In genomic region chr2:164621761-164622105, GRCh38 we compare ENCODE assay signal across 8 cellular contexts. TPM values are rescaled to one million over a fixed set of nuclear protein-coding genes. Genes with fewer than 3 reads are reported as not detected.
DNase-seq lines count a peak whose midpoint lies in the region; TF ChIP-seq lines count a peak whose summit lies in the region.

No MANE protein-coding gene starts in this region.

- peaks cover 3% of the 10 kb centered on the region for H3K36me3 Mint-ChIP-seq in activated naive CD4-positive, alpha-beta T cell treated with anti-CD3 and anti-CD28 coated beads for 36 hours (ENCODE audit: low read depth)

- intact Hi-C loops in prostate gland (cut with DNase I) = no loop called here
- intact Hi-C loops in activated naive CD4-positive, alpha-beta T cell treated with anti-CD3 and anti-CD28 coated beads for 36 hours (cut with micrococcal nuclease) = no loop called here

- H3K4me3 ChIP-seq in fibroblast of villous mesenchyme (ENCODE audit: low read depth, low read length) = peak overlapping the region; percentile 17
- peak overlapping the region; percentile 47 to 61 for H3K4me3 ChIP-seq in prostate gland

- no peaks in the 10 kb centered on the region for H3K9me3 Mint-ChIP-seq in activated naive CD4-positive, alpha-beta T cell treated with anti-CD3 and anti-CD28 coated beads for 36 hours

- H3K36me3 ChIP-seq in ES-I3 (ENCODE audit: insufficient read depth, low read length) (no peaks in the 10 kb centered on the region), prostate gland (no peaks in the 10 kb centered on the region)

- H3K9ac ChIP-seq in ES-I3 (ENCODE audit: low read depth, low read length) = peak overlapping the region; percentile 79

- H3K9me3 ChIP-seq in ES-I3 (ENCODE audit: control insufficient read depth, insufficient read depth, low read length) (no peaks in the 10 kb centered on the region), prostate gland (no peaks in the 10 kb centered on the region)

- no peaks in the 10 kb centered on the region for H3K27me3 ChIP-seq in prostate gland (replicated peaks; ENCODE audit: insufficient read depth)

- no peak overlapping the region for H3K4me3 Mint-ChIP-seq in activated naive CD4-positive, alpha-beta T cell treated with anti-CD3 and anti-CD28 coated beads for 36 hours

- DNase-seq in NCI-H345 treated with DMSO at 0.1 percent for 48 hours (lab: John Stamatoyannopoulos, UW; ENCODE audit: unreplicated experiment) (peak; percentile 22), fibroblast of villous mesenchyme (ENCODE audit: low read depth) (no peak), prostate gland (ENCODE audit: low spot score) (no peak), activated gamma-delta T cell treated with Interleukin-2 at 50 U/mL for 16 hours (no peak), C1 segment of cervical spinal cord (lab: John Stamatoyannopoulos, UW) (no peak), NCI-H524 treated with DMSO at 0.1 percent for 48 hours (lab: John Stamatoyannopoulos, UW) (no peak)
- no peak for DNase-seq in activated naive CD4-positive, alpha-beta T cell treated with anti-CD3 and anti-CD28 coated beads for 36 hours

- H3K4me1 ChIP-seq in ES-I3 (ENCODE audit: insufficient read depth, low read length) = peaks cover 30% of the 10 kb centered on the region
- H3K4me1 ChIP-seq in prostate gland (replicated peaks) = no peaks in the 10 kb centered on the region

- H3K27ac ChIP-seq in prostate gland = peak overlapping the region in 1 of 2 donors; percentile 42

- H3K27ac Mint-ChIP-seq in activated naive CD4-positive, alpha-beta T cell treated with anti-CD3 and anti-CD28 coated beads for 36 hours = no peak overlapping the region

- 2% methylated on average over 14 of the region's 14 CpGs for WGBS in prostate gland

- H3K4me1 Mint-ChIP-seq in activated naive CD4-positive, alpha-beta T cell treated with anti-CD3 and anti-CD28 coated beads for 36 hours (ENCODE audit: low read depth) = peaks cover 3% of the 10 kb centered on the region

- CTCF ChIA-PET in activated naive CD4-positive, alpha-beta T cell treated with anti-CD3 and anti-CD28 coated beads for 36 hours (lab: Charles Lee) = no interaction called here

- TF ChIP-seq CTCF in fibroblast of villous mesenchyme (IDR thresholded peaks at IDR 0.05; ENCODE audit: insufficient read depth, low read depth, low read length) (no peak), prostate gland (IDR thresholded peaks at IDR 0.05) (no peak)

- peaks cover 37% of the 10 kb centered on the region for H3K27me3 Mint-ChIP-seq in activated naive CD4-positive, alpha-beta T cell treated with anti-CD3 and anti-CD28 coated beads for 36 hours (ENCODE audit: low read depth)

- no peak for TF ChIP-seq POLR2A in prostate gland (IDR thresholded peaks at IDR 0.05)

RNA-seq across cellular contexts. Expression of gene GRB14, which starts 0.5 kb away (rescaled TPM):
- total RNA-seq in fibroblast of villous mesenchyme = not detected in 2 replicates
- 10 to 100 TPM in 1 of 2 donors, under 1 TPM in 1; 0.14 to 29.9 TPM for total RNA-seq in prostate gland
- total RNA-seq in activated naive CD4-positive, alpha-beta T cell treated with anti-CD3 and anti-CD28 coated beads for 36 hours = not detected
